Comparison of ENCODE assay signal across 22 cellular contexts in the genomic region with DNA sequence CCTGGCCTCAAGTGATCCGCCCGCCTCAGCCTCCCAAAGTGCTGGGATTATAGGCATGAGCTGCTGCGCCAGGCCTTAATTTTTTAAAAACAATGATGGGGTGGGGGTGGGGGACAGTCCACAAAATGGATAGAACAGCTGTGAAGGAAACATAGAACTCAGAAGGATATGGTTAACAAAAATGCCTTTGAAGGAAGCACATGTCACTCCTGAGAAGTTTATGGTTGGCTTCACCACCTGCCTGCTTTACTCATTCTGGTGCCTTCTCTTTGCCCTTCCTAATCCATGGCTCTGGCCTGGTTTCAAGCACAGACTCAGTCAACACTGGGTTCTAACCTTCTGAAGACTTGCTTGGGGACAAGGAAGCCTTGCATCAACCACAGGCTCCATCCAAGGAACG. TPM values are rescaled to one million over a fixed set of nuclear protein-coding genes. Genes with fewer than 3 reads are reported as not detected.
"Had no signal": no experiment of that assay in that cellular context is flagged by ENCODE, and none has a peak within 500 bp of the region (broad histone marks: within the 10 kb centered on the region; RNA-seq: fewer than 3 reads in every experiment).

No MANE protein-coding gene starts in this region.

- DNase-seq: KBM-7, NCI-H1048, NCI-H1105, NCI-H1417 treated with DMSO at 0.1 percent for 48 hours, NCI-H146, NCI-H1694 treated with DMSO at 0.1 percent for 48 hours, NCI-H2029, NCI-H2081 treated with DMSO at 0.1 percent for 48 hours, NCI-H2171, NCI-H226, NCI-H446, NCI-H510A, NCI-H524 treated with DMSO at 0.1 percent for 48 hours, NCI-H69, NCI-H774, RPMI8226, SHP77 had no signal

- FAIRE-seq: HTR-8/SVneo, RCC 7860 had no signal

- ATAC-seq: SK-N-SH treated with all-trans-retinoic acid at 6 μM for 48 hours had no signal

RNA-seq across cellular contexts. Expression of gene SPINK4, which starts 14.2 kb away (rescaled TPM):
- total RNA-seq: M059J had no signal
- polyA plus RNA-seq: IgD-negative memory B cell had no signal
